Comparison of ENCODE assay signal across 1 cellular context in genomic region chr7:87784424-87784823, GRCh38.
TF ChIP-seq lines count a peak whose summit lies in the region.

No MANE protein-coding gene starts in this region.

TF ChIP-seq in GM23338, 12 proteins besides CTCF, POLR2A, EP300 and RAD21 (continued from another document):
- TF ChIP-seq ZNF462 (CRISPR knock-in tag; IDR thresholded peaks at IDR 0.05) = no peak
- TF ChIP-seq POLR2AphosphoS5 (IDR thresholded peaks at IDR 0.05; ENCODE audit: low read depth) = no peak
- TF ChIP-seq ETS1 (IDR thresholded peaks at IDR 0.05) = no peak
- no peak for TF ChIP-seq ZNF114 (CRISPR knock-in tag; IDR thresholded peaks at IDR 0.05)
- TF ChIP-seq ZNF331 (CRISPR knock-in tag; IDR thresholded peaks at IDR 0.05; ENCODE audit: low read depth) = no peak
- no peak for TF ChIP-seq REST (IDR thresholded peaks at IDR 0.05; ENCODE audit: unreplicated experiment)
- no peak for TF ChIP-seq EZH2phosphoT487 (IDR thresholded peaks at IDR 0.05; ENCODE audit: unreplicated experiment)
- TF ChIP-seq STAT1 (IDR thresholded peaks at IDR 0.05; ENCODE audit: unreplicated experiment) = no peak
- TF ChIP-seq NANOG (IDR thresholded peaks at IDR 0.05; ENCODE audit: borderline replicate concordance) = no peak
